Comparison of ENCODE assay signal across 10 cellular contexts in the genomic region with DNA sequence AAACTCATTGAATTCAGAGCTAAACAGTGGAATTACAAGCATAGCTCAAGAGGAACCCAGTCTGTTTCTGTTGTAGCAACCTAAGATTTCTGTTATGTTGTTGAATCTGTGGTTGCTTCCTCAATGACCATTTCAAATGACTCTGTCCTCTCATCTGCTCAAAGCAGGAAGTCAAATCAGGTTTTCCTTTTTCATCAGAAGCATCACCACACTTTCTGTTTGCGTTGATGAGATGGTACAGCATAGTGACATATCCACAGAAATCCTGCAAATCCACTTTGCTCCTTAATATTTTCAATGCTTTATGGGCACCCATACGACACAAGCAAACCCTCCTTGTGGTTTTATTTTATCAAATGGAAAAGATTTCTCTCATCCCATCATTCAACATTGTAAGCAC. TPM values are rescaled to one million over a fixed set of nuclear protein-coding genes. Genes with fewer than 3 reads are reported as not detected.
DNase-seq lines count a peak whose midpoint lies in the region; ATAC-seq lines count a peak whose summit lies in the region.
"Had no signal": no experiment of that assay in that cellular context is flagged by ENCODE, and none has a peak within 500 bp of the region (broad histone marks: within the 10 kb centered on the region; RNA-seq: fewer than 3 reads in every experiment).

No MANE protein-coding gene starts in this region.

- POLR2A ChIA-PET in activated CD8-positive, alpha-beta T cell treated with anti-CD3 and anti-CD28 coated beads, Interleukin-2, amount 10 ng/mL, durations not matched to agents 7 days and 5 days (lab: Charles Lee) = interaction anchor here (1.0 to 9.6 kb wide), 12 partner anchors 10 to 176 kb away, joined by 3 to 187 read pairs (median 6); partner anchors contain the start of genes C2CD3, PPME1, UCP2 and UCP3

- ATAC-seq in HG03432 (IDR thresholded peaks at IDR 0.05; ENCODE audit: unreplicated experiment) = peak; percentile 39
- peak; percentile 79 for ATAC-seq in activated CD8-positive, alpha-beta T cell treated with anti-CD3 and anti-CD28 coated beads, Interleukin-2, amount 10 ng/mL, durations not matched to agents 7 days and 5 days
- no peak for ATAC-seq in HG03095 (IDR thresholded peaks at IDR 0.05; ENCODE audit: unreplicated experiment)

- H3K9me3 Mint-ChIP-seq in activated CD8-positive, alpha-beta T cell treated with anti-CD3 and anti-CD28 coated beads, Interleukin-2, amount 10 ng/mL, durations not matched to agents 7 days and 5 days (ENCODE audit: insufficient read depth) = no peaks in the 10 kb centered on the region

- H3K4me3 ChIP-seq in skin epidermis = no peak overlapping the region
- H3K4me3 ChIP-seq: A549 had no signal

- DNase-seq in SIG-M5 treated with dmso at 0.1 percent for 504 hours (lab: John Stamatoyannopoulos, UW; ENCODE audit: unreplicated experiment) (peak; percentile 68), SIG-M5 (lab: John Stamatoyannopoulos, UW) (no peak), cerebellar cortex (ENCODE audit: low spot score) (no peak), epidermal melanocyte (ENCODE audit: insufficient read length, low spot score) (no peak)
- peak; percentile 56 for DNase-seq in activated CD8-positive, alpha-beta T cell treated with anti-CD3 and anti-CD28 coated beads, Interleukin-2, amount 10 ng/mL, durations not matched to agents 7 days and 5 days
- DNase-seq: activated CD4-positive, alpha-beta T cell treated with anti-CD3 and anti-CD28 coated beads for 1 hour had no signal

- peaks cover 70% of the 10 kb centered on the region for H3K4me1 Mint-ChIP-seq in activated CD8-positive, alpha-beta T cell treated with anti-CD3 and anti-CD28 coated beads, Interleukin-2, amount 10 ng/mL, durations not matched to agents 7 days and 5 days (ENCODE audit: low read depth)

- peak overlapping the region in 11 of 21 experiments; percentile 1 to 83 (median 47) for H3K27ac ChIP-seq in skin epidermis
- H3K27ac ChIP-seq: A549 had no signal

- no peaks in the 10 kb centered on the region for H3K27me3 Mint-ChIP-seq in activated CD8-positive, alpha-beta T cell treated with anti-CD3 and anti-CD28 coated beads, Interleukin-2, amount 10 ng/mL, durations not matched to agents 7 days and 5 days (ENCODE audit: low read depth)

- H3K36me3 Mint-ChIP-seq in activated CD8-positive, alpha-beta T cell treated with anti-CD3 and anti-CD28 coated beads, Interleukin-2, amount 10 ng/mL, durations not matched to agents 7 days and 5 days (ENCODE audit: low read depth) = peaks cover 4% of the 10 kb centered on the region

- peak overlapping the region; percentile 94 for H3K27ac Mint-ChIP-seq in activated CD8-positive, alpha-beta T cell treated with anti-CD3 and anti-CD28 coated beads, Interleukin-2, amount 10 ng/mL, durations not matched to agents 7 days and 5 days

- CTCF ChIA-PET in activated CD8-positive, alpha-beta T cell treated with anti-CD3 and anti-CD28 coated beads, Interleukin-2, amount 10 ng/mL, durations not matched to agents 7 days and 5 days (lab: Charles Lee) = interaction anchor here (1.0 to 2.4 kb wide), 11 partner anchors 10 to 394 kb away, joined by 3 to 20 read pairs (median 5); partner anchors contain the start of genes C2CD3, PPME1 and UCP2

- H3K4me3 Mint-ChIP-seq in activated CD8-positive, alpha-beta T cell treated with anti-CD3 and anti-CD28 coated beads, Interleukin-2, amount 10 ng/mL, durations not matched to agents 7 days and 5 days = peak overlapping the region; percentile 72

RNA-seq across cellular contexts. Expression of gene UCP2, which starts 12.6 kb away (rescaled TPM):
- total RNA-seq in activated CD8-positive, alpha-beta T cell treated with anti-CD3 and anti-CD28 coated beads, Interleukin-2, amount 10 ng/mL, durations not matched to agents 7 days and 5 days = 100 to 1,000 TPM; 205 to 218 TPM

RNA-seq across cellular contexts. Expression of gene UCP3, which starts 13.6 kb away (rescaled TPM):
- total RNA-seq in activated CD8-positive, alpha-beta T cell treated with anti-CD3 and anti-CD28 coated beads, Interleukin-2, amount 10 ng/mL, durations not matched to agents 7 days and 5 days = 1 to 10 TPM; 2.9 TPM

RNA-seq across cellular contexts. Expression of gene DNAJB13, which starts 44.4 kb away (rescaled TPM):
- not detected for total RNA-seq in activated CD8-positive, alpha-beta T cell treated with anti-CD3 and anti-CD28 coated beads, Interleukin-2, amount 10 ng/mL, durations not matched to agents 7 days and 5 days

Comparison
In these comparisons a context has a peak if more than half of its experiments do, and no peak if none do; other contexts are left out.
1. DNase-seq: peak in SIG-M5 treated with dmso at 0.1 percent for 504 hours (single experiment) and activated CD8-positive, alpha-beta T cell treated with anti-CD3 and anti-CD28 coated beads, Interleukin-2, amount 10 ng/mL, durations not matched to agents 7 days and 5 days (single experiment); none in SIG-M5 (single experiment), cerebellar cortex (single experiment) and epidermal melanocyte (single experiment).